Comparison of ENCODE assay signal across 8 cellular contexts in genomic region chr6:33419580-33420492, GRCh38. TPM values are rescaled to one million over a fixed set of nuclear protein-coding genes. Genes with fewer than 3 reads are reported as not detected.
A peak's percentile ranks its signal among the peaks of the same experiment; 100 is the strongest.
DNase-seq lines count a peak whose midpoint lies in the region; ATAC-seq, FAIRE-seq and TF ChIP-seq lines count a peak whose summit lies in the region.

Gene SYNGAP1 (plus strand): TSS chr6:33420065. CDS start chr6:33420265, 200 bp downstream.

- H3K4me2 ChIP-seq in OCI-LY1 (ENCODE audit: low read length) (peak within 1 kb of the TSS; percentile 85; the same call in 1 of the 2 replicates), astrocyte (ENCODE audit: low read length) (peak within 1 kb of the TSS; percentile 97), skeletal muscle satellite cell (ENCODE audit: low read length) (peak within 1 kb of the TSS; percentile 95)

- no peaks in the 10 kb centered on the region for H3K9me3 ChIP-seq in OCI-LY1 (ENCODE audit: low read length)
- H3K9me3 ChIP-seq in astrocyte (ENCODE audit: insufficient read depth, low read depth, low read length) = no peaks in the 10 kb centered on the region
- H3K9me3 ChIP-seq in skeletal muscle satellite cell (replicated peaks; ENCODE audit: low read length) = no peaks in the 10 kb centered on the region

- TF ChIP-seq CTCF in OCI-LY1 (IDR thresholded peaks at IDR 0.05; ENCODE audit: low read length) = no peak
- TF ChIP-seq CTCF in astrocyte (IDR thresholded peaks at IDR 0.05; ENCODE audit: insufficient read depth, low read depth, low read length) = no peak

- peak within 1 kb of the TSS; percentile 98 for H3K27ac Mint-ChIP-seq in astrocyte (ENCODE audit: unreplicated experiment)

- H3K9ac ChIP-seq in OCI-LY1 (ENCODE audit: low read length) = no peak within 1 kb of the TSS; the same call in 1 of the 2 replicates
- H3K9ac ChIP-seq in astrocyte (ENCODE audit: low read length) = peak within 1 kb of the TSS; percentile 78
- peak within 1 kb of the TSS; percentile 78 for H3K9ac ChIP-seq in skeletal muscle satellite cell (ENCODE audit: low read depth, low read length)

- no peak for ATAC-seq in HG03045 (IDR thresholded peaks at IDR 0.05; ENCODE audit: unreplicated experiment)

- no peaks in the 10 kb centered on the region for H3K9me2 ChIP-seq in OCI-LY1 (ENCODE audit: low read depth, low read length)

- H3K4me3 ChIP-seq in OCI-LY1 (ENCODE audit: low read depth, low read length, poor library complexity, severe bottlenecking) (no peak within 1 kb of the TSS), astrocyte (ENCODE audit: insufficient read depth, low read depth, low read length) (peak within 1 kb of the TSS; percentile 49), iPS-11a (ENCODE audit: low read depth, low read length) (peak within 1 kb of the TSS; percentile 40), skeletal muscle satellite cell (ENCODE audit: low read length) (peak within 1 kb of the TSS; percentile 39)

- H3K9me3 Mint-ChIP-seq in astrocyte (ENCODE audit: unreplicated experiment) = no peaks in the 10 kb centered on the region

- H3K4me1 ChIP-seq in OCI-LY1 (ENCODE audit: insufficient read depth, low read length, severe bottlenecking) (peaks cover 42% of the 10 kb centered on the region), astrocyte (ENCODE audit: insufficient read depth, low read length) (peaks cover 36% of the 10 kb centered on the region), skeletal muscle satellite cell (ENCODE audit: control insufficient read depth, insufficient read depth, low read length) (peaks cover 31% of the 10 kb centered on the region)

- peaks cover 47% of the 10 kb centered on the region for H3K4me1 Mint-ChIP-seq in astrocyte (ENCODE audit: low read depth, unreplicated experiment)

- peak within 1 kb of the TSS; percentile 98 for H3K4me3 Mint-ChIP-seq in astrocyte (ENCODE audit: unreplicated experiment)

- DNase-seq in ELF-1 (ENCODE audit: low read depth, low spot score) (peak; percentile 53), astrocyte (ENCODE audit: low read depth) (peak; percentile 57), NCI-H2107 treated with DMSO at 0.1 percent for 48 hours (lab: John Stamatoyannopoulos, UW; ENCODE audit: unreplicated experiment) (no peak), H4 (ENCODE audit: low spot score) (no peak)

- no peaks in the 10 kb centered on the region for H3F3A ChIP-seq in OCI-LY1 (ENCODE audit: insufficient read depth, low read length)

- H3K27me3 Mint-ChIP-seq in astrocyte (ENCODE audit: low read depth, unreplicated experiment) = no peaks in the 10 kb centered on the region

- 0 out of 2 replicates have a peak, but pooled peaks cover 5% of the 10 kb centered on the region for H3K79me2 ChIP-seq in OCI-LY1 (ENCODE audit: insufficient read depth, low read length)
- H3K79me2 ChIP-seq in astrocyte (ENCODE audit: insufficient read depth, low read length) = peaks cover 34% of the 10 kb centered on the region

- H4K20me1 ChIP-seq in OCI-LY1 (ENCODE audit: insufficient read depth, low read length) = no peaks in the 10 kb centered on the region
- H4K20me1 ChIP-seq in astrocyte (ENCODE audit: insufficient read depth, low read length) = peaks cover 20% of the 10 kb centered on the region

- FAIRE-seq in astrocyte (lab: Jason Lieb, UNC) = no peak

- peaks cover 7% of the 10 kb centered on the region for H3K36me3 Mint-ChIP-seq in astrocyte (ENCODE audit: low read depth, unreplicated experiment)

- H3K36me3 ChIP-seq in OCI-LY1 (ENCODE audit: insufficient read depth, low read length) = no peaks in the 10 kb centered on the region
- peaks cover 6% of the 10 kb centered on the region for H3K36me3 ChIP-seq in astrocyte (ENCODE audit: insufficient read depth, low read length)
- peaks cover 16% of the 10 kb centered on the region for H3K36me3 ChIP-seq in skeletal muscle satellite cell (ENCODE audit: insufficient read depth, low read length)

- H2AFZ ChIP-seq in OCI-LY1 (ENCODE audit: low read length) (no peak within 1 kb of the TSS), astrocyte (ENCODE audit: low read depth, low read length) (no peak within 1 kb of the TSS)

- H3K27ac ChIP-seq in OCI-LY1 (ENCODE audit: low read depth, low read length, poor library complexity, severe bottlenecking) (peak within 1 kb of the TSS; percentile 71), astrocyte (ENCODE audit: low read depth, low read length) (peak within 1 kb of the TSS; percentile 98)

- H3K27me3 ChIP-seq in OCI-LY1 (ENCODE audit: insufficient read depth, low read length) = no peaks in the 10 kb centered on the region
- no peaks in the 10 kb centered on the region for H3K27me3 ChIP-seq in astrocyte (ENCODE audit: insufficient read depth, low read length)
- no peaks in the 10 kb centered on the region for H3K27me3 ChIP-seq in skeletal muscle satellite cell (ENCODE audit: control insufficient read depth, insufficient read depth, low read length)

RNA-seq across cellular contexts. Expression of gene SYNGAP1, which starts in this region (rescaled TPM):
- total RNA-seq in astrocyte = 34.5 and 36.1 TPM in 2 replicates
- total RNA-seq in skeletal muscle satellite cell (2012; rRNA removed) = 4.2 and 5.1 TPM in 2 replicates
- total RNA-seq in H4 (2014; rRNA removed; shearing (Covaris generic)) = 0.37 and 0.75 TPM in 2 replicates

Comparison
In these comparisons a context has a peak if more than half of its experiments do, and no peak if none do; other contexts are left out.
1. RNA of gene SYNGAP1 (total RNA-seq): 34.5 to 36.1 TPM in astrocyte; 0.37 to 0.75 TPM in H4; every median in the first group is over 10 times any median in the second.
2. DNase-seq: peak in ELF-1 (single experiment) and astrocyte (single experiment); none in NCI-H2107 treated with DMSO at 0.1 percent for 48 hours (single experiment) and H4 (single experiment).
3. Peak in every context shown above with its lines, with median percentiles within 50 percentile points of each other: H3K4me2 ChIP-seq.